Comparison of ENCODE assay signal across 10 cellular contexts in genomic region chr11:84899740-84900139, GRCh38.
DNase-seq lines count a peak whose midpoint lies in the region; ATAC-seq and TF ChIP-seq lines count a peak whose summit lies in the region.
"Had no signal": no experiment of that assay in that cellular context is flagged by ENCODE, and none has a peak within 500 bp of the region (broad histone marks: within the 10 kb centered on the region; RNA-seq: fewer than 3 reads in every experiment).

No MANE protein-coding gene starts in this region.

- ATAC-seq in activated CD4-positive, CD25-positive, alpha-beta regulatory T cell treated with anti-CD3 and anti-CD28 coated beads, Interleukin-2, amount 50 U/mL, for 24 hours: no peak
- ATAC-seq: activated CD8-positive, alpha-beta T cell treated with anti-CD3 and anti-CD28 coated beads, Interleukin-2, amount 10 ng/mL, durations not matched to agents 7 days and 5 days had no signal

- POLR2A ChIA-PET in HEK293T (lab: Yijun Ruan, JAX): no interaction called here

- in situ Hi-C loops in G401 (cut with HindIII; ENCODE audit: low sequenced_read_pairs): no loop called here

- CTCF ChIA-PET in HEK293T (lab: Yijun Ruan, JAX): no interaction called here

- peak; percentile 12 for DNase-seq in G401 (ENCODE audit: low spot score)
- peak; percentile 10 for DNase-seq in HEK293T (ENCODE audit: extremely low spot score)
- DNase-seq in RKO (ENCODE audit: low spot score): peak; percentile 67
- peak; percentile 49 for DNase-seq in iPS-NIHi7 (ENCODE audit: extremely low spot score)
- no peak for DNase-seq in T-helper 9 cell
- DNase-seq in activated naive CD4-positive, alpha-beta T cell treated with anti-CD3 and anti-CD28 coated beads, Interleukin-2, amount 50 U/mL, for 16 hours: no peak
- DNase-seq in NCI-H2196 (lab: John Stamatoyannopoulos, UW; ENCODE audit: unreplicated experiment): no peak
- DNase-seq: activated CD8-positive, alpha-beta T cell treated with anti-CD3 and anti-CD28 coated beads, Interleukin-2, amount 10 ng/mL, durations not matched to agents 7 days and 5 days; amygdala had no signal

TF ChIP-seq in HEK293T, 16 proteins besides CTCF, POLR2A, EP300 and RAD21:
- no peak for TF ChIP-seq ZNF384 (IDR thresholded peaks at IDR 0.05)
- no peak for TF ChIP-seq FOXK2 (IDR thresholded peaks at IDR 0.05)
- TF ChIP-seq PKNOX1 (IDR thresholded peaks at IDR 0.05): no peak
- no peak for TF ChIP-seq SUZ12 (IDR thresholded peaks at IDR 0.05)
- no peak for TF ChIP-seq LEF1 (IDR thresholded peaks at IDR 0.05; ENCODE audit: borderline replicate concordance)
- TF ChIP-seq NFRKB (IDR thresholded peaks at IDR 0.05): no peak
- no peak for TF ChIP-seq SP1 (IDR thresholded peaks at IDR 0.05)
- TF ChIP-seq L3MBTL2 (conservative IDR thresholded peaks at IDR 0.05): no peak
- TF ChIP-seq TARDBP (IDR thresholded peaks at IDR 0.05): no peak

Comparison
In these comparisons a context has a peak if more than half of its experiments do, and no peak if none do; other contexts are left out.
1. DNase-seq: peak in G401 (single experiment), HEK293T (single experiment), RKO (single experiment) and iPS-NIHi7 (single experiment); none in T-helper 9 cell (single experiment), activated naive CD4-positive, alpha-beta T cell treated with anti-CD3 and anti-CD28 coated beads, Interleukin-2, amount 50 U/mL, for 16 hours (single experiment) and NCI-H2196 (single experiment).